ENCODE assay signal across 8 cellular contexts in the genomic region with DNA sequence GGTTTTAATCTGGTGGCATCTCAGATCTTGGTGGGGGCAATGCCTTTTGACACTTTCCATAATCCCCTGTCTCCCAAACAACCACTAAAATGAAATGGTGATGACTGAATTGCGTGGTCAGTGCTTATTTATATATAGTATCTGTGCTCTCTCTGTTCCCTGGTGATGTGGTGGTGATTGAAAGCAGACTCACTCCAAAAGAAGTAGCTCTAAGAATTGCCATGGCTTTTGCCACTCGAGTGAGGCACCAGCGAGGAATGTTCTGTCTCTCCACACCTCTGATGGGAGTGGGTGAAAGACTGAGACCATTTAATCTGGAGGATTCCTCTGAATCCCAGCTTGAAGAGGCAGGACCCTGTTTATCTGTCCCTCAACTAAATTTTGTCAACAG. TPM values are rescaled to one million over a fixed set of nuclear protein-coding genes. Genes with fewer than 3 reads are reported as not detected.
DNase-seq lines count a peak whose midpoint lies in the region; ATAC-seq and TF ChIP-seq lines count a peak whose summit lies in the region.

No MANE protein-coding gene starts in this region.

- no peaks in the 10 kb centered on the region for H3K9me3 ChIP-seq in CD8-positive, alpha-beta memory T cell (ENCODE audit: low read length)
- H3K9me3 ChIP-seq in endocrine pancreas (ENCODE audit: control insufficient read depth, low read length) = no peaks in the 10 kb centered on the region

- peaks cover 0 to 6% (median 2%) of the 10 kb centered on the region in 3 donors for H3K36me3 Mint-ChIP-seq in CD8-positive, alpha-beta memory T cell
- no peaks in the 10 kb centered on the region for H3K36me3 Mint-ChIP-seq in neural crest cell (ENCODE audit: low read depth)

- H3K27me3 Mint-ChIP-seq in CD8-positive, alpha-beta memory T cell = peaks cover 0 to 1% of the 10 kb centered on the region in 2 donors
- peaks cover 45% of the 10 kb centered on the region for H3K27me3 Mint-ChIP-seq in neural crest cell (ENCODE audit: low read depth)

- POLR2A ChIA-PET in CD8-positive, alpha-beta memory T cell (lab: Charles Lee) = no interaction called here

- H3K27me3 ChIP-seq in CD8-positive, alpha-beta memory T cell (ENCODE audit: insufficient read depth, low read length, poor library complexity, severe bottlenecking) = no peaks in the 10 kb centered on the region
- no peaks in the 10 kb centered on the region for H3K27me3 ChIP-seq in endocrine pancreas (ENCODE audit: control insufficient read depth, insufficient read depth, low read length)

- no peak for DNase-seq in CD8-positive, alpha-beta memory T cell
- DNase-seq in RKO (ENCODE audit: low spot score) (peak; percentile 94), neural crest cell (ENCODE audit: low read depth, low spot score) (no peak), NCI-H2196 treated with DMSO at 0.1 percent for 48 hours (lab: John Stamatoyannopoulos, UW; ENCODE audit: unreplicated experiment) (no peak), NCI-H2227 treated with DMSO at 0.1 percent for 48 hours (lab: John Stamatoyannopoulos, UW) (no peak), CD1c-positive myeloid dendritic cell (ENCODE audit: extremely low spot score) (no peak)

- CTCF ChIA-PET in CD8-positive, alpha-beta memory T cell (lab: Charles Lee) = interaction anchor here (8.2 kb wide), 1 partner anchor 146 kb away, joined by 60 read pairs; no protein-coding TSS in a partner anchor

- H3K27ac Mint-ChIP-seq in CD8-positive, alpha-beta memory T cell = peak overlapping the region; percentile 44 to 94 (median 86)
- no peak overlapping the region for H3K27ac Mint-ChIP-seq in neural crest cell (ENCODE audit: unreplicated experiment)

- no peak overlapping the region for H3K9ac ChIP-seq in endocrine pancreas (ENCODE audit: control insufficient read depth, insufficient read depth, low read length)

- H3K4me3 ChIP-seq in CD8-positive, alpha-beta memory T cell (ENCODE audit: low read length) = no peak overlapping the region
- peak overlapping the region; percentile 67 for H3K4me3 ChIP-seq in endocrine pancreas (ENCODE audit: control insufficient read depth, insufficient read depth, low read length)

- no peak for ATAC-seq in GM21423 (IDR thresholded peaks at IDR 0.05; ENCODE audit: unreplicated experiment)

- H3K4me3 Mint-ChIP-seq in CD8-positive, alpha-beta memory T cell = peak overlapping the region; percentile 9 to 99 (median 91)
- H3K4me3 Mint-ChIP-seq in neural crest cell = peak overlapping the region; percentile 85

- no peak for TF ChIP-seq CTCF in neural crest cell (conservative IDR thresholded peaks at IDR 0.05)

- no peaks in the 10 kb centered on the region for H3K36me3 ChIP-seq in CD8-positive, alpha-beta memory T cell (ENCODE audit: insufficient read depth, low read length)
- H3K36me3 ChIP-seq in endocrine pancreas (ENCODE audit: control insufficient read depth, insufficient read depth, low read length) = no peaks in the 10 kb centered on the region

- H3K4me1 Mint-ChIP-seq in CD8-positive, alpha-beta memory T cell = peaks cover 84 to 87% (median 86%) of the 10 kb centered on the region in 3 donors
- peaks cover 42% of the 10 kb centered on the region for H3K4me1 Mint-ChIP-seq in neural crest cell

- H3K27ac ChIP-seq in CD8-positive, alpha-beta memory T cell (ENCODE audit: low read depth, low read length) = no peak overlapping the region

- H3K9me3 Mint-ChIP-seq in CD8-positive, alpha-beta memory T cell = no peaks in the 10 kb centered on the region
- no peaks in the 10 kb centered on the region for H3K9me3 Mint-ChIP-seq in neural crest cell

- peaks cover 84% of the 10 kb centered on the region for H3K4me1 ChIP-seq in CD8-positive, alpha-beta memory T cell (ENCODE audit: insufficient read depth, low read length)
- H3K4me1 ChIP-seq in endocrine pancreas (ENCODE audit: control insufficient read depth, insufficient read depth, low read length) = peaks cover 12% of the 10 kb centered on the region

RNA-seq across cellular contexts. Expression of a gene that starts 2.8 kb away (rescaled TPM):
- total RNA-seq in CD8-positive, alpha-beta memory T cell = 10 to 100 TPM; 68.5 to 69.8 TPM
- 3.0 TPM for polyA plus RNA-seq in CD8-positive, alpha-beta memory T cell
- total RNA-seq in neural crest cell = 2.4 and 2.5 TPM in 2 replicates

Comparison
In these comparisons a context has a peak if more than half of its experiments do, and no peak if none do; other contexts are left out.
1. RNA of a gene that starts 2.8 kb away (total RNA-seq): 68.5 to 69.8 TPM in CD8-positive, alpha-beta memory T cell; 2.4 to 2.5 TPM in neural crest cell; every median in the first group is over 10 times any median in the second.